Comparison of ENCODE assay signal across 8 cellular contexts in genomic region chr17:7572588-7573323, GRCh38. TPM values are rescaled to one million over a fixed set of nuclear protein-coding genes. Genes with fewer than 3 reads are reported as not detected.
DNase-seq lines count a peak whose midpoint lies in the region; ATAC-seq and TF ChIP-seq lines count a peak whose summit lies in the region.

No MANE protein-coding gene starts in this region.

- CTCF ChIA-PET in BJ (lab: Yijun Ruan, JAX), result interaction anchor here (1.7 to 4.5 kb wide), 4 partner anchors 11 to 16 kb away, joined by 7 to 29 read pairs (median 14); partner anchors contain the start of genes MPDU1, SENP3 and SOX15

- H3K27ac ChIP-seq in HL-60 (replicated peaks) (peak overlapping the region; percentile 99), duodenal mucosa (ENCODE audit: low read depth, low read length) (peak overlapping the region; percentile 97), lung (ENCODE audit: low read depth in 1 of 2, low read length in 1 of 2) (peak overlapping the region; percentile 91 to 100)

- H3K4me1 ChIP-seq in duodenal mucosa (ENCODE audit: control insufficient read depth in 1 of 2, insufficient read depth in 2 of 2, low read length in 2 of 2), result peaks cover 41 to 46% of the 10 kb centered on the region in 2 donors
- H3K4me1 ChIP-seq in lung (ENCODE audit: control insufficient read depth in 2 of 2, insufficient read depth in 2 of 2, low read length in 2 of 2), result peaks cover 4% of the 10 kb centered on the region in 2 donors

- WGBS in lung, 2 donors, result 1% methylated on average over 73 of the region's 73 CpGs

- no peaks in the 10 kb centered on the region for H3K9me3 ChIP-seq in duodenal mucosa (ENCODE audit: control insufficient read depth in 1 of 2, low read length in 2 of 2)
- H3K9me3 ChIP-seq in lung (ENCODE audit: control insufficient read depth in 2 of 2, insufficient read depth in 1 of 2, low read length in 1 of 2), result no peaks in the 10 kb centered on the region

- H3K36me3 ChIP-seq in BJ (ENCODE audit: control insufficient read depth, insufficient read depth, low read length) (peaks cover 47% of the 10 kb centered on the region), duodenal mucosa (ENCODE audit: control insufficient read depth in 1 of 2, insufficient read depth in 2 of 2, low read length in 2 of 2) (peaks cover 58 to 59% of the 10 kb centered on the region in 2 donors), lung (ENCODE audit: control insufficient read depth in 2 of 2, insufficient read depth in 2 of 2, low read length in 2 of 2) (peaks cover 31 to 59% of the 10 kb centered on the region in 2 donors)

- H3K27me3 ChIP-seq in BJ (ENCODE audit: control insufficient read depth, insufficient read depth, low read length) (no peaks in the 10 kb centered on the region), HL-60 (ENCODE audit: insufficient read depth, poor library complexity, severe bottlenecking) (no peaks in the 10 kb centered on the region), duodenal mucosa (ENCODE audit: control insufficient read depth in 1 of 2, insufficient read depth in 2 of 2, low read length in 2 of 2) (no peaks in the 10 kb centered on the region), lung (ENCODE audit: control insufficient read depth, insufficient read depth) (no peaks in the 10 kb centered on the region)

- TF ChIP-seq CTCF in BJ (IDR thresholded peaks at IDR 0.05; ENCODE audit: insufficient read depth, low read depth, low read length) (0 out of 2 replicates have a peak, but pooled peaks have one; percentile 2), HL-60 (IDR thresholded peaks at IDR 0.05; ENCODE audit: insufficient read depth, low read length) (no peak), lung (IDR thresholded peaks at IDR 0.05; ENCODE audit: control extremely low read depth, extremely low read depth) (no peak)

- peak overlapping the region; percentile 100 for H3K4me3 ChIP-seq in BJ (ENCODE audit: low read depth, low read length)
- peak overlapping the region; percentile 61 for H3K4me3 ChIP-seq in HL-60 (replicated peaks; ENCODE audit: insufficient read depth, low read length)
- H3K4me3 ChIP-seq in duodenal mucosa (ENCODE audit: low read depth in 1 of 2, low read length in 2 of 2), result peak overlapping the region; percentile 90 to 93
- peak overlapping the region; percentile 100 for H3K4me3 ChIP-seq in lung

- peak overlapping the region; percentile 92 to 99 for H3K9ac ChIP-seq in duodenal mucosa (ENCODE audit: low read depth in 1 of 2, low read length in 2 of 2)

- POLR2A ChIA-PET in BJ (lab: Charles Lee), result interaction anchor here (0.6 to 1.8 kb wide), 4 partner anchors 11 to 93 kb away, joined by 3 to 16 read pairs (median 4); partner anchors contain the start of genes MPDU1 and POLR2A

- ATAC-seq in GM19351 (IDR thresholded peaks at IDR 0.05; ENCODE audit: unreplicated experiment) (peak; percentile 1), lung (ENCODE audit: insufficient read depth, low FRiP score) (peak; percentile 91)

- DNase-seq in BJ (ENCODE audit: low read depth) (peak; percentile 97), HL-60 (ENCODE audit: low read depth in 1 of 2, low spot score in 1 of 2) (peak; percentile 91 to 95), lung (ENCODE audit: low spot score) (no peak)
- DNase-seq in NK-92 treated with Interleukin-12 subunit alpha and Interleukin-12 subunit beta, amount 100 ng/mL, for 24 hours (lab: John Stamatoyannopoulos, UW), result peak; percentile 91
- peak; percentile 98 to 100 for DNase-seq in activated CD8-positive, alpha-beta memory T cell treated with anti-CD3 and anti-CD28 coated beads for 1 hour (ENCODE audit: extremely low read depth in 1 of 2, low read depth in 1 of 2)
- peak in 2 of 3 donors; percentile 99 to 100 for DNase-seq in stimulated activated CD4-positive, alpha-beta T cell treated with anti-CD3 and anti-CD28 coated beads, TNF-alpha, amount 100 ng/mL, for 48 hours (ENCODE audit: low read depth in 3 of 3)

RNA-seq across cellular contexts. Expression of gene CD68, which starts 6.7 kb away (rescaled TPM):
- 58.2 and 93.2 TPM in 2 replicates for polyA plus RNA-seq in BJ (2011; rRNA removed)
- polyA minus RNA-seq in BJ (2011; rRNA and poly(A)+ RNA removed), result 11.8 and 15.2 TPM in 2 replicates
- total RNA-seq in lung, result 100 to 1,000 TPM in 1 of 2 donors, 10 to 100 TPM in 1; 33.3 to 358 TPM
- 100 to 1,000 TPM; 431 to 595 TPM for polyA plus RNA-seq in lung

RNA-seq across cellular contexts. Expression of gene MPDU1, which starts 10.9 kb away (rescaled TPM):
- 142 and 174 TPM in 2 replicates for polyA plus RNA-seq in BJ (2011; rRNA removed)
- 32.9 and 94.4 TPM in 2 replicates for polyA minus RNA-seq in BJ (2011; rRNA and poly(A)+ RNA removed)
- 10 to 100 TPM; 42.3 to 71.5 TPM for total RNA-seq in lung
- 10 to 100 TPM; 98.1 to 99.5 TPM for polyA plus RNA-seq in lung

RNA-seq across cellular contexts. Expression of gene SENP3, which starts 11.0 kb away (rescaled TPM):
- polyA plus RNA-seq in BJ (2011; rRNA removed) (69.8 and 72.2 TPM in 2 replicates), lung (10 to 100 TPM; 48.9 to 54.4 TPM)
- 39.0 and 67.7 TPM in 2 replicates for polyA minus RNA-seq in BJ (2011; rRNA and poly(A)+ RNA removed)
- 10 to 100 TPM; 34.0 to 48.3 TPM for total RNA-seq in lung

RNA-seq across cellular contexts. Expression of gene TNFSF13, which starts 14.2 kb away (rescaled TPM):
- polyA plus RNA-seq in BJ (2011; rRNA removed), result 2.0 and 2.4 TPM in 2 replicates
- polyA minus RNA-seq in BJ (2011; rRNA and poly(A)+ RNA removed), result 0.66 and 0.87 TPM in 2 replicates
- total RNA-seq in lung, result 100 to 1,000 TPM in 1 of 2 donors, 10 to 100 TPM in 1; 48.7 to 140 TPM
- polyA plus RNA-seq in lung, result 100 to 1,000 TPM in 1 of 2 donors, 10 to 100 TPM in 1; 86.0 to 101 TPM

RNA-seq across cellular contexts. Expression of gene SOX15, which starts 17.1 kb away (rescaled TPM):
- polyA plus RNA-seq in BJ (2011; rRNA removed) (0.34 and 0.49 TPM in 2 replicates), lung (1 to 10 TPM in 1 of 2 donors, under 1 TPM in 1; 0.68 to 1.1 TPM)
- 0.14 and 0.21 TPM in 2 replicates for polyA minus RNA-seq in BJ (2011; rRNA and poly(A)+ RNA removed)
- under 1 TPM in 1 of 2 donors, not detected in 1; 0.86 TPM for total RNA-seq in lung
